Comparison of ENCODE assay signal across 8 cellular contexts in the genomic region with DNA sequence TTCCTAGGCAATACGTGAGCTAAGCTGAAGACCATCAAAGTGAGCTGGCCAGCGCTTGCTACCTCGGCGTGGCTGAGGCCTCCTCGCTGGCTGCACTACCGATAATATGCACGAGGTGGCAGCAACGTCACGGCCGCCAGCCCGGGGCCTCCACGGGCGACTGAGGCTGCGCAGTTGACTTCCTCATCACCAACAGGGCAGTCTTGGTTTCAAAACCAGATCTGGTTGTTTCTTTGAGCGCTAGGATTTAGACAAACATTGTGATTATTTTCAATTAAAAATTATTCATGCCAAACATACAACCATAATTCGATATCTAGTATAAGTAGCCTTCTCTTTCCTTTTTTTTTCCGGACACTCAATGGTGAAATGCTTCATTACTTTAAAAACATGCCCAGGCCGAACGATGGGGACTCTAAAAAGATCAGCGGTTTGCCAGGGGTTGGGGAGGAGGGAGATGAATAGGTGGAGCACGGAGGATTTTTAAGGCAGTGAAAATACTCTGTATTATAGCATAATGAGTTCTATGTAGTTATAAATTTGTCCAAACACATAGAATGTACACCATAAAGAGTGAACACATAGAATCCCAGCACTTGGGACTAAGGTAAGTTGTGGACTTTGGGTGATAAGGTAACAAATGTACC. TPM values are rescaled to one million over a fixed set of nuclear protein-coding genes. Genes with fewer than 3 reads are reported as not detected.
A peak's percentile ranks its signal among the peaks of the same experiment; 100 is the strongest.
DNase-seq lines count a peak whose midpoint lies in the region; ATAC-seq and TF ChIP-seq lines count a peak whose summit lies in the region.

No MANE protein-coding gene starts in this region.

- peak; percentile 77 for DNase-seq in ELR (ENCODE audit: low read depth)
- peak; percentile 46 for DNase-seq in GOT3 (lab: John Stamatoyannopoulos, UW)
- DNase-seq in MG63, result peak; percentile 71
- peak; percentile 11 to 61 for DNase-seq in SW 1271 (lab: John Stamatoyannopoulos, UW)
- DNase-seq in activated naive CD8-positive, alpha-beta T cell treated with anti-CD3 and anti-CD28 coated beads for 36 hours, result peak; percentile 80
- peak; percentile 73 to 91 (median 80) for DNase-seq in heart left ventricle
- peak; percentile 46 for DNase-seq in renal cortical epithelial cell (ENCODE audit: low read depth)

- H3K36me3 Mint-ChIP-seq in activated naive CD8-positive, alpha-beta T cell treated with anti-CD3 and anti-CD28 coated beads for 36 hours, result no peaks in the 10 kb centered on the region

- H3K9me3 ChIP-seq in MG63 (no peaks in the 10 kb centered on the region), heart left ventricle (no peaks in the 10 kb centered on the region)

- H3K4me1 ChIP-seq in heart left ventricle, result no peaks in the 10 kb centered on the region

- no peaks in the 10 kb centered on the region for H3K36me3 ChIP-seq in MG63
- no peaks in the 10 kb centered on the region for H3K36me3 ChIP-seq in heart left ventricle

- TF ChIP-seq CTCF in heart left ventricle (IDR thresholded peaks at IDR 0.05), result peak; percentile 95 to 99 (median 98)

- H3K9me3 Mint-ChIP-seq in activated naive CD8-positive, alpha-beta T cell treated with anti-CD3 and anti-CD28 coated beads for 36 hours, result no peaks in the 10 kb centered on the region

- ATAC-seq in heart left ventricle (peak; percentile 66 to 97 (median 96)), GM18870 (IDR thresholded peaks at IDR 0.05; ENCODE audit: unreplicated experiment) (no peak)

- no peak overlapping the region for H3K4me3 Mint-ChIP-seq in activated naive CD8-positive, alpha-beta T cell treated with anti-CD3 and anti-CD28 coated beads for 36 hours

- peaks cover 5% of the 10 kb centered on the region for H3K4me1 Mint-ChIP-seq in activated naive CD8-positive, alpha-beta T cell treated with anti-CD3 and anti-CD28 coated beads for 36 hours

- H3K27ac Mint-ChIP-seq in activated naive CD8-positive, alpha-beta T cell treated with anti-CD3 and anti-CD28 coated beads for 36 hours, result peak overlapping the region; percentile 19

- intact Hi-C loops in heart left ventricle (cut with DNase I), result loop anchor here in 7 of 10 donors (5.0 to 10.0 kb wide), 4 partner anchors 131 to 541 kb away; partner anchors contain the start of gene DLX2 (in 3 of the 7)

- no peak overlapping the region for H3K4me3 ChIP-seq in MG63
- H3K4me3 ChIP-seq in heart left ventricle, result peak overlapping the region in 2 of 12 donors; percentile 1 to 5

- H3K27ac ChIP-seq in heart left ventricle, result no peak overlapping the region

- H3K27me3 Mint-ChIP-seq in activated naive CD8-positive, alpha-beta T cell treated with anti-CD3 and anti-CD28 coated beads for 36 hours, result no peaks in the 10 kb centered on the region

- no peak for TF ChIP-seq POLR2A in heart left ventricle (IDR thresholded peaks at IDR 0.05)

- no peaks in the 10 kb centered on the region for H3K27me3 ChIP-seq in MG63
- peaks cover 0 to 5% (median 0%) of the 10 kb centered on the region in 9 donors for H3K27me3 ChIP-seq in heart left ventricle

- 23 to 27% (median 25%) methylated on average over 21 of the region's 21 CpGs for WGBS in heart left ventricle, 4 donors

RNA-seq across cellular contexts. Expression of gene CYBRD1, which starts 52.0 kb away (rescaled TPM):
- total RNA-seq in MG63 (2014; rRNA removed; shearing (Covaris generic); ENCODE audit: low replicate concordance), result 56.3 and 58.5 TPM in 2 replicates
- total RNA-seq in activated naive CD8-positive, alpha-beta T cell treated with anti-CD3 and anti-CD28 coated beads for 36 hours, result under 1 TPM; 0.35 to 0.52 TPM
- total RNA-seq in heart left ventricle (100 to 1,000 TPM in 1 of 9 donors, 10 to 100 TPM in 8; 19.3 to 138 (median 49.9) TPM), renal cortical epithelial cell (13.9 and 63.1 TPM in 2 replicates)
- polyA plus RNA-seq in heart left ventricle, result 10 to 100 TPM; 21.8 to 28.2 TPM
